ENCODE assay signal across 27 cellular contexts in the genomic region with DNA sequence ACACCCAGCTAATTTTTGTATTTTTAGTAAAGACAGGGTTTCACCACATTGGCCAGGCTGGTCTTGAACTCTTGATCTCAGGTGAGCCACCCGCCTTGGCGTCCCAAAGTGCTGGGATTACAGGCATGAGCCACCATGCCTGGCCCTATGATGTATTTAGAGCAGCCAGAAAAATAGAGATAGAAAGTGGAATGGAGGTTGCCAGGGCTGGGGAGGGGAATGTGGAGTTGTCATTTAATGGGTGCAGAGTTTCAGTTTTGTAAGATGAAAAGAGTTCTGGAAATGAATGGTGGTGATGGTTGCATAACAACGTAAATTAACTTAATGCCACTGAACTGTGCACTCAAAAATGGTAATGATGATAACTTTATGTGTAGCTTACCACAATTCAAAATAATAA. TPM values are rescaled to one million over a fixed set of nuclear protein-coding genes. Genes with fewer than 3 reads are reported as not detected.
"Had no signal": no experiment of that assay in that cellular context is flagged by ENCODE, and none has a peak within 500 bp of the region (broad histone marks: within the 10 kb centered on the region; RNA-seq: fewer than 3 reads in every experiment).

No MANE protein-coding gene starts in this region.

- H3K27ac Mint-ChIP-seq: stimulated activated memory B cell treated with anti-CD40 and anti-IgM and Interleukin-4, amounts not matched to agents 10 μg/mL and 1 μg/mL and 100 μg/mL, for 72 hours; stimulated activated naive B cell treated with anti-CD40 and anti-IgM and Interleukin-4, amounts not matched to agents 10 μg/mL and 1 μg/mL and 100 μg/mL, for 72 hours; stimulated activated naive CD8-positive, alpha-beta T cell treated with anti-CD3 and anti-CD28 coated beads, Interleukin-15, amount 100 ng/mL, for 72 hours; stimulated activated naive CD8-positive, alpha-beta T cell treated with anti-CD3 and anti-CD28 coated beads, Interleukin-15, Interleukin-2, amounts not matched to agents 100 ng/mL and 50 ng/mL, for 24 hours; type B pancreatic cell had no signal

- ATAC-seq: stimulated activated memory B cell treated with anti-CD40 and anti-IgM and Interleukin-4, amounts not matched to agents 10 μg/mL and 1 μg/mL and 100 μg/mL, for 72 hours; stimulated activated naive B cell treated with anti-CD40 and anti-IgM and Interleukin-4, amounts not matched to agents 10 μg/mL and 1 μg/mL and 100 μg/mL, for 72 hours; stimulated activated naive CD8-positive, alpha-beta T cell treated with anti-CD3 and anti-CD28 coated beads, Interleukin-15, amount 100 ng/mL, for 72 hours; stimulated activated naive CD8-positive, alpha-beta T cell treated with anti-CD3 and anti-CD28 coated beads, Interleukin-15, Interleukin-2, amounts not matched to agents 100 U/mL and 50 U/mL, for 24 hours; upper lobe of right lung had no signal

- H3K36me3 Mint-ChIP-seq: stimulated activated memory B cell treated with anti-CD40 and anti-IgM and Interleukin-4, amounts not matched to agents 10 μg/mL and 1 μg/mL and 100 μg/mL, for 72 hours; stimulated activated naive B cell treated with anti-CD40 and anti-IgM and Interleukin-4, amounts not matched to agents 10 μg/mL and 1 μg/mL and 100 μg/mL, for 72 hours; type B pancreatic cell had no signal

- H3K4me1 Mint-ChIP-seq: stimulated activated memory B cell treated with anti-CD40 and anti-IgM and Interleukin-4, amounts not matched to agents 10 μg/mL and 1 μg/mL and 100 μg/mL, for 72 hours; stimulated activated naive B cell treated with anti-CD40 and anti-IgM and Interleukin-4, amounts not matched to agents 10 μg/mL and 1 μg/mL and 100 μg/mL, for 72 hours had no signal

- H3K4me3 ChIP-seq: stomach, suprapubic skin, testis, thoracic aorta, thyroid gland, tibial artery, tibial nerve, transverse colon, upper lobe of left lung, upper lobe of right lung, uterus, vagina had no signal

- DNase-seq: stimulated activated CD4-positive, alpha-beta T cell treated with anti-CD3 and anti-CD28 coated beads, Interleukin-2, amount 100 ng/mL, for 48 hours; stimulated activated CD4-positive, alpha-beta T cell treated with anti-CD3 and anti-CD28 coated beads, Interleukin-4, amount 100 ng/mL, for 1 hour; stimulated activated CD4-positive, alpha-beta T cell treated with anti-CD3 and anti-CD28 coated beads, Interleukin-4, amount 100 ng/mL, for 24 hours; stimulated activated CD4-positive, alpha-beta T cell treated with anti-CD3 and anti-CD28 coated beads, Interleukin-4, amount 100 ng/mL, for 4 hours; stimulated activated CD8-positive, alpha-beta memory T cell treated with anti-CD3 and anti-CD28 coated beads, Interleukin-4, amount 100 ng/mL, for 48 hours; stimulated activated naive B cell treated with anti-CD40 and anti-IgM and Interleukin-4, amounts not matched to agents 10 μg/mL and 1 μg/mL and 100 μg/mL, for 72 hours; stimulated activated naive CD4-positive, alpha-beta T cell; stimulated activated naive CD4-positive, alpha-beta T cell treated with Interleukin-2 at 50 U/mL for 16 hours; stimulated activated naive CD8-positive, alpha-beta T cell treated with anti-CD3 and anti-CD28 coated beads, Interleukin-15, amount 100 ng/mL, for 72 hours; stimulated activated naive CD8-positive, alpha-beta T cell treated with anti-CD3 and anti-CD28 coated beads, Interleukin-15, Interleukin-2, amounts not matched to agents 100 U/mL and 50 U/mL, for 24 hours; stomach; substantia nigra; testis; thyroid gland; tibial artery; transverse colon; upper lobe of left lung; upper lobe of right lung; uterus had no signal

- H3K9me3 Mint-ChIP-seq: stimulated activated naive B cell treated with anti-CD40 and anti-IgM and Interleukin-4, amounts not matched to agents 10 μg/mL and 1 μg/mL and 100 μg/mL, for 72 hours; stimulated activated naive CD8-positive, alpha-beta T cell treated with anti-CD3 and anti-CD28 coated beads, Interleukin-15, amount 100 ng/mL, for 72 hours; stimulated activated naive CD8-positive, alpha-beta T cell treated with anti-CD3 and anti-CD28 coated beads, Interleukin-15, Interleukin-2, amounts not matched to agents 100 ng/mL and 50 ng/mL, for 24 hours; type B pancreatic cell had no signal

- H3K4me3 Mint-ChIP-seq: stimulated activated memory B cell treated with anti-CD40 and anti-IgM and Interleukin-4, amounts not matched to agents 10 μg/mL and 1 μg/mL and 100 μg/mL, for 72 hours; stimulated activated naive B cell treated with anti-CD40 and anti-IgM and Interleukin-4, amounts not matched to agents 10 μg/mL and 1 μg/mL and 100 μg/mL, for 72 hours; stimulated activated naive CD8-positive, alpha-beta T cell treated with anti-CD3 and anti-CD28 coated beads, Interleukin-15, amount 100 ng/mL, for 72 hours; stimulated activated naive CD8-positive, alpha-beta T cell treated with anti-CD3 and anti-CD28 coated beads, Interleukin-15, Interleukin-2, amounts not matched to agents 100 ng/mL and 50 ng/mL, for 24 hours; type B pancreatic cell had no signal

RNA-seq across cellular contexts. Expression of a gene that starts 31.6 kb away (rescaled TPM):
- total RNA-seq: subcutaneous adipose tissue had no signal
